ENCODE assay signal across 9 cellular contexts in the genomic region with DNA sequence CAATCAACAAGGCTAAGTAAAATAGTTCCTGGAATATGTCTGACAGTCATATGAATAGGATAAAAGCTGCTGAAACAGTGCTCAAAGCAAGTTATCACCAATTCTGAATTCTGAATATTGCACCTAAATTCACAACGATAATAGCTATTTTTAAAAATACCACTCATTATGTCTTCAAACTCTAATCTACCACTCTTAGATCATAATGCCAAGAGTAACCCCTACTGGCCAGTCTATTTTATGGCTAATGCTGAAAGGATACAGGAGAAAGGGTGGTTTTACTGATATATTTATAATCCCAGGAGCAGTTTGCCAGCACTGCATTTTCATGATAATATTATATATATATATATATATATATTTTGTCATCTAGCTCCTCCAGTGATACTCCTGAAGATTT.
DNase-seq lines count a peak whose midpoint lies in the region; ATAC-seq and TF ChIP-seq lines count a peak whose summit lies in the region.
"Had no signal": no experiment of that assay in that cellular context is flagged by ENCODE, and none has a peak within 500 bp of the region (broad histone marks: within the 10 kb centered on the region; RNA-seq: fewer than 3 reads in every experiment).

No MANE protein-coding gene starts in this region.

- POLR2A ChIA-PET in GM10248 (lab: Yijun Ruan, JAX) = no interaction called here

- ATAC-seq in HG02981 (IDR thresholded peaks at IDR 0.05; ENCODE audit: unreplicated experiment) (peak; percentile 47), HG03039 (IDR thresholded peaks at IDR 0.05; ENCODE audit: unreplicated experiment) (no peak), GM19023 (IDR thresholded peaks at IDR 0.05; ENCODE audit: unreplicated experiment) (no peak)
- ATAC-seq: K562 had no signal

- TF ChIP-seq CTCF in GM10248 (IDR thresholded peaks at IDR 0.05; ENCODE audit: control extremely low read depth, extremely low read depth, low read depth, missing control alignments) (peak; percentile 50), VCaP (conservative IDR thresholded peaks at IDR 0.05) (peak; percentile 74)

- DNase-seq in GM10248 (ENCODE audit: extremely low spot score) = peak; percentile 20
- DNase-seq in myocyte (ENCODE audit: low read depth) = peak; percentile 57
- no peak for DNase-seq in activated CD4-positive, alpha-beta T cell treated with anti-CD3 and anti-CD28 coated beads for 1 hour
- no peak for DNase-seq in stimulated activated CD4-positive, alpha-beta T cell treated with anti-CD3 and anti-CD28 coated beads, Interleukin-2, amount 100 ng/mL, for 48 hours

- CTCF ChIA-PET in GM10248 (lab: Yijun Ruan, JAX) = interaction anchor here (0.8 to 6.2 kb wide), 13 partner anchors 9 to 280 kb away, joined by 3 to 64 read pairs (median 4); no protein-coding TSS in a partner anchor

- no peak overlapping the region; the same call in 1 of the 2 replicates for H3K27ac ChIP-seq in VCaP

Comparison
In these comparisons a context has a peak if more than half of its experiments do, and no peak if none do; other contexts are left out.
1. DNase-seq: peak in GM10248 (single experiment) and myocyte (single experiment); none in activated CD4-positive, alpha-beta T cell treated with anti-CD3 and anti-CD28 coated beads for 1 hour (single experiment) and stimulated activated CD4-positive, alpha-beta T cell treated with anti-CD3 and anti-CD28 coated beads, Interleukin-2, amount 100 ng/mL, for 48 hours (0 of 2).